8 cellular contexts compared by ENCODE assay signal in the genomic region with DNA sequence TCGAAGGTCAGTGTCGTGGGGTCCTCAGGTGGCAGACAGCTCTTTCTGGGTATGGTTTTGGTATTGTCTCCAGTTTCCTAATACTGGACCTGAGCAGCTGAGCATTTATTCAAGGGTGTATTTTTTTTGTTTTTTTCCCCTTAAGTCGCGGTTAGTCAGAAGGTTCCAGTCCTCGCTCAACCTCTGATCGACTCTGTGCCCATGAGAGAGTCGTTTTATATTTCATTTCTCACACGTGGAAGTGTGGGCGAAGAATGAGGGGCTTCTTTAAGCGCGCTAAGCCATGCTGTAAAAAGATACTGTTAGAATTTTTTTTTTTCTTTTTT. TPM values are rescaled to one million over a fixed set of nuclear protein-coding genes. Genes with fewer than 3 reads are reported as not detected.
DNase-seq lines count a peak whose midpoint lies in the region; ATAC-seq and TF ChIP-seq lines count a peak whose summit lies in the region.

No MANE protein-coding gene starts in this region.

- no peak overlapping the region for H2AFZ ChIP-seq in OCI-LY7 (ENCODE audit: low read length)

- CTCF ChIA-PET in OCI-LY7 (lab: Charles Lee; ENCODE audit: unreplicated experiment): no interaction called here

- H3K4me3 ChIP-seq in HFF-Myc (replicated peaks; ENCODE audit: low read depth, low read length): peak overlapping the region; percentile 73
- peak overlapping the region; percentile 4 to 73 (median 62) for H3K4me3 ChIP-seq in adrenal gland
- peak overlapping the region; percentile 91 for H3K4me3 ChIP-seq in iPS-18c (ENCODE audit: insufficient read depth, low read depth, low read length)
- peak overlapping the region; percentile 40 to 59 (median 49) for H3K4me3 ChIP-seq in skin epidermis
- H3K4me3 ChIP-seq in OCI-LY7 (ENCODE audit: low read depth, low read length, poor library complexity, severe bottlenecking): no peak overlapping the region

- TF ChIP-seq CTCF in HFF-Myc (IDR thresholded peaks at IDR 0.05; ENCODE audit: low read depth, low read length, missing control alignments) (peak; percentile 39), adrenal gland (IDR thresholded peaks at IDR 0.05) (peak in 2 of 6 experiments; percentile 0 to 37), OCI-LY7 (conservative IDR thresholded peaks at IDR 0.05; ENCODE audit: low read length) (no peak)

- POLR2A ChIA-PET in OCI-LY7 (lab: Charles Lee): no interaction called here

- DNase-seq in HFF-Myc (ENCODE audit: extremely low read depth, low read depth): no peak
- no peak for DNase-seq in adrenal gland
- DNase-seq in iPS-NIHi7 (ENCODE audit: extremely low spot score): no peak
- DNase-seq in NCI-H82 (lab: John Stamatoyannopoulos, UW): no peak
- no peak for DNase-seq in OCI-LY7 (ENCODE audit: low spot score)

- no peak for ATAC-seq in HG02798 (IDR thresholded peaks at IDR 0.05; ENCODE audit: poor library complexity, unreplicated experiment)

- no peaks in the 10 kb centered on the region for H4K20me1 ChIP-seq in OCI-LY7 (ENCODE audit: insufficient read depth, low read length)

- WGBS in adrenal gland, 4 donors: 6 to 11% (median 11%) methylated on average over 10 to 11 of the region's 11 CpGs

- H3K9me2 ChIP-seq in OCI-LY7 (ENCODE audit: insufficient read depth, low read length): no peaks in the 10 kb centered on the region

- no peaks in the 10 kb centered on the region for H3K79me2 ChIP-seq in OCI-LY7 (ENCODE audit: insufficient read depth, low read depth, low read length)

- H3K9me3 ChIP-seq in adrenal gland (replicated peaks in 1 of 3) (no peaks in the 10 kb centered on the region), iPS-18c (ENCODE audit: control insufficient read depth, insufficient read depth, low read length) (no peaks in the 10 kb centered on the region), OCI-LY7 (ENCODE audit: low read length) (no peaks in the 10 kb centered on the region)

- TF ChIP-seq POLR2A in adrenal gland (IDR thresholded peaks at IDR 0.05): no peak

- no TSS peak for BruUV-seq in OCI-LY7 (replicated peaks; lab: Mats Ljungman, UMichigan)

- H3K27me3 ChIP-seq in adrenal gland: no peaks in the 10 kb centered on the region

- H3K4me2 ChIP-seq in OCI-LY7 (ENCODE audit: low read length): no peak overlapping the region

- H3K4me1 ChIP-seq in adrenal gland (replicated peaks in 1 of 2): peaks cover 0 to 11% of the 10 kb centered on the region in 2 donors
- no peaks in the 10 kb centered on the region for H3K4me1 ChIP-seq in OCI-LY7 (ENCODE audit: insufficient read depth, low read length, poor library complexity, severe bottlenecking)

- H3K36me3 ChIP-seq in adrenal gland (replicated peaks in 1 of 2) (no peaks in the 10 kb centered on the region), OCI-LY7 (ENCODE audit: insufficient read depth, low read length) (no peaks in the 10 kb centered on the region)

- H3K27ac ChIP-seq in adrenal gland: peak overlapping the region; percentile 58 to 94 (median 85)
- H3K27ac ChIP-seq in skin epidermis: peak overlapping the region in 16 of 21 experiments; percentile 37 to 86 (median 74)
- H3K27ac ChIP-seq in OCI-LY7 (ENCODE audit: low read depth, low read length, poor library complexity, severe bottlenecking): no peak overlapping the region

- intact Hi-C loops in adrenal gland (cut with DNase I) (no loop called here), OCI-LY7 (cut with micrococcal nuclease; ENCODE audit: unreplicated experiment) (no loop called here)

RNA-seq across cellular contexts. Expression of gene MIPOL1, which starts 0.5 kb away (rescaled TPM):
- 10 to 100 TPM in 4 of 8 donors, 1 to 10 TPM in 4; 2.9 to 18.2 (median 9.7) TPM for total RNA-seq in adrenal gland
- polyA plus RNA-seq in adrenal gland: 1 to 10 TPM; 2.6 to 7.0 (median 2.6) TPM
- not detected in 2 replicates for total RNA-seq in OCI-LY7 (2014; rRNA removed; shearing (Covaris generic))
- not detected in 2 replicates for total RNA-seq in OCI-LY7 (2022)

RNA-seq across cellular contexts. Expression of gene SLC25A21, which starts 25.8 kb away (rescaled TPM):
- total RNA-seq in adrenal gland: 1 to 10 TPM in 1 of 8 donors, under 1 TPM in 7; 0.14 to 1.0 (median 0.68) TPM
- under 1 TPM; 0.17 to 0.68 (median 0.24) TPM for polyA plus RNA-seq in adrenal gland
- total RNA-seq in OCI-LY7 (2014; rRNA removed; shearing (Covaris generic)): not detected in 2 replicates
- not detected in 2 replicates for total RNA-seq in OCI-LY7 (2022)
